31 cellular contexts compared by ENCODE assay signal in the genomic region with DNA sequence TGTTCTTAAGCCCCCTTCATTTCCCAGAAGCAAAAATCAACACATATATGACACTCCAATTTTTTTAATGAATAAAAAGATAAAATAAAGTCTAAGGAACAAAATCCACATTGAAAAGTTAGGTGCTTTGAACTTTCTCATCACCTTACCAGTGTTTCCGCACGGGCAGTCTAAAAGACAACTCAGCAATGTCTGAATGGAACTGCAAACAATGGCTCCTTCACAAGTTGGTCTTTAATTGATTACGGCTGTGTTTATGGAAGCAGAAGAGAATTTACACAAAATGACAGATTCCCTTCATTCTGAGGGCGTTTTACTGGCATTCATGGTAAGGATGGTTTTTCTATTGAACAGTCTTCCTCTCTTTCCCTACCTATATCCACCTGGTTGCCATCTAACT.
"Had no signal": no experiment of that assay in that cellular context is flagged by ENCODE, and none has a peak within 500 bp of the region (broad histone marks: within the 10 kb centered on the region; RNA-seq: fewer than 3 reads in every experiment).

No MANE protein-coding gene starts in this region.

- H3K36me3 ChIP-seq: adrenal gland, breast epithelium, cardiac muscle cell, WERI-Rb-1 had no signal

- H3K36me3 Mint-ChIP-seq: activated CD8-positive, alpha-beta memory T cell treated with anti-CD3 and anti-CD28 coated beads, Interleukin-2, amount 10 ng/mL, durations not matched to agents 7 days and 5 days; activated naive CD4-positive, alpha-beta T cell treated with anti-CD3 and anti-CD28 coated beads, Interleukin-2, amount 50 U/mL, for 24 hours; activated naive CD8-positive, alpha-beta T cell treated with anti-CD3 and anti-CD28 coated beads for 36 hours; brain; T-cell had no signal

- H3K9me3 ChIP-seq: adrenal gland, breast epithelium had no signal

- H3K27ac Mint-ChIP-seq: activated B cell treated with CpG ODN at 0.5 μM for 24 hours; activated CD8-positive, alpha-beta memory T cell treated with anti-CD3 and anti-CD28 coated beads, Interleukin-2, amount 10 ng/mL, durations not matched to agents 7 days and 5 days; activated CD8-positive, alpha-beta T cell treated with anti-CD3 and anti-CD28 coated beads, Interleukin-2, amount 10 ng/mL, durations not matched to agents 7 days and 5 days; activated naive CD4-positive, alpha-beta T cell treated with anti-CD3 and anti-CD28 coated beads for 36 hours; activated naive CD4-positive, alpha-beta T cell treated with anti-CD3 and anti-CD28 coated beads, Interleukin-2, amount 50 U/mL, for 24 hours; activated naive CD8-positive, alpha-beta T cell treated with anti-CD3 and anti-CD28 coated beads for 36 hours; activated naive CD8-positive, alpha-beta T cell treated with anti-CD3 and anti-CD28 coated beads, Interleukin-2, amount 50 U/mL, for 24 hours; activated T-helper 1 cell treated with anti-CD3 and anti-CD28 coated beads, Interleukin-12 subunit alpha, Interleukin-12 subunit beta, Interleukin-2, Interleukin-4 antibody, amounts not matched to agents 30 ng/mL and 10 ng/mL and 1 ng/mL, durations not matched to agents 14 hours and 24 hours and 36 hours; activated T-helper 2 cell treated with anti-CD3 and anti-CD28 coated beads, Interferon-gamma antibody, Interleukin-2, Interleukin-4, amounts not matched to agents 10 μg/mL and 5 μg/mL and 100 μg/mL, durations not matched to agents 14 hours and 24 hours and 36 hours; dendritic cell treated with granulocyte-macrophage colony-stimulating factor and Interleukin-4, amounts not matched to agents 40 ng/mL and 50 ng/mL, for 4 days; T-cell; T-helper 1 cell treated with Interleukin-12 subunit alpha and Interleukin-12 subunit beta and Interleukin-4 antibody, amounts not matched to agents 30 μg/mL and 1 μg/mL, for 36 hours had no signal

- H3K4me3 ChIP-seq: adrenal gland, breast epithelium, cardiac muscle cell, coronary artery had no signal

- H3K4me1 ChIP-seq: adrenal gland, breast epithelium had no signal

- DNase-seq: activated B cell treated with CpG ODN at 0.5 μM for 24 hours; activated CD4-positive, alpha-beta T cell treated with anti-CD3 and anti-CD28 coated beads for 48 hours; activated CD4-positive, alpha-beta T cell treated with anti-CD3 and anti-CD28 coated beads, Interleukin-2, amount 50 U/mL, for 1 hour; activated CD4-positive, alpha-beta T cell treated with anti-CD3 and anti-CD28 coated beads, Interleukin-2, amount 50 U/mL, for 48 hours; activated CD8-positive, alpha-beta memory T cell treated with anti-CD3 and anti-CD28 coated beads, Interleukin-2, amount 10 ng/mL, durations not matched to agents 7 days and 5 days; activated CD8-positive, alpha-beta memory T cell treated with anti-CD3 and anti-CD28 coated beads, Interleukin-2, amount 50 U/mL, for 4 hours; activated CD8-positive, alpha-beta T cell treated with anti-CD3 and anti-CD28 coated beads, Interleukin-2, amount 10 ng/mL, durations not matched to agents 7 days and 5 days; activated effector memory CD4-positive, alpha-beta T cell treated with anti-CD3 and anti-CD28 coated beads, Interleukin-2, amount 50 U/mL, for 16 hours; activated naive CD4-positive, alpha-beta T cell treated with anti-CD3 and anti-CD28 coated beads for 36 hours; activated naive CD8-positive, alpha-beta T cell treated with anti-CD3 and anti-CD28 coated beads for 36 hours; activated naive CD8-positive, alpha-beta T cell treated with anti-CD3 and anti-CD28 coated beads, Interleukin-2, amount 50 U/mL, for 24 hours; activated T-cell treated with anti-CD3 and anti-CD28 coated beads, Interleukin-2, amount 50 U/mL, for 1 hour; activated T-cell treated with anti-CD3 and anti-CD28 coated beads, Interleukin-2, amount 50 U/mL, for 48 hours; adrenal gland; amygdala; aorta; effector CD4-positive, alpha-beta T cell; T-cell; T-helper 9 cell; WERI-Rb-1 had no signal

- H3K4me3 Mint-ChIP-seq: activated B cell treated with CpG ODN at 0.5 μM for 24 hours; activated CD8-positive, alpha-beta memory T cell treated with anti-CD3 and anti-CD28 coated beads, Interleukin-2, amount 10 ng/mL, durations not matched to agents 7 days and 5 days; activated CD8-positive, alpha-beta T cell treated with anti-CD3 and anti-CD28 coated beads, Interleukin-2, amount 10 ng/mL, durations not matched to agents 7 days and 5 days; activated naive CD4-positive, alpha-beta T cell treated with anti-CD3 and anti-CD28 coated beads for 36 hours; activated naive CD4-positive, alpha-beta T cell treated with anti-CD3 and anti-CD28 coated beads, Interleukin-2, amount 50 U/mL, for 24 hours; activated naive CD8-positive, alpha-beta T cell treated with anti-CD3 and anti-CD28 coated beads for 36 hours; activated naive CD8-positive, alpha-beta T cell treated with anti-CD3 and anti-CD28 coated beads, Interleukin-2, amount 50 U/mL, for 24 hours; activated T-helper 1 cell treated with anti-CD3 and anti-CD28 coated beads, Interleukin-12 subunit alpha, Interleukin-12 subunit beta, Interleukin-2, Interleukin-4 antibody, amounts not matched to agents 30 ng/mL and 10 ng/mL and 1 ng/mL, durations not matched to agents 14 hours and 24 hours and 36 hours; brain; dendritic cell treated with granulocyte-macrophage colony-stimulating factor and Interleukin-4, amounts not matched to agents 40 ng/mL and 50 ng/mL, for 4 days; T-cell; T-helper 1 cell treated with Interleukin-12 subunit alpha and Interleukin-12 subunit beta and Interleukin-4 antibody, amounts not matched to agents 30 μg/mL and 1 μg/mL, for 36 hours had no signal

- H3K27me3 ChIP-seq: adrenal gland, breast epithelium, cardiac muscle cell had no signal

- ATAC-seq: activated CD4-positive, CD25-positive, alpha-beta regulatory T cell treated with anti-CD3 and anti-CD28 coated beads, Interleukin-2, amount 50 U/mL, for 24 hours; activated CD8-positive, alpha-beta memory T cell treated with anti-CD3 and anti-CD28 coated beads, Interleukin-2, amount 10 ng/mL, durations not matched to agents 7 days and 5 days; activated CD8-positive, alpha-beta T cell treated with anti-CD3 and anti-CD28 coated beads, Interleukin-2, amount 10 ng/mL, durations not matched to agents 7 days and 5 days; activated naive CD8-positive, alpha-beta T cell treated with anti-CD3 and anti-CD28 coated beads, Interleukin-2, amount 50 U/mL, for 24 hours; esophagus mucosa; T-cell had no signal

- H3K9me3 Mint-ChIP-seq: activated B cell treated with CpG ODN at 0.5 μM for 24 hours; activated naive CD4-positive, alpha-beta T cell treated with anti-CD3 and anti-CD28 coated beads for 36 hours; activated naive CD4-positive, alpha-beta T cell treated with anti-CD3 and anti-CD28 coated beads, Interleukin-2, amount 50 U/mL, for 24 hours; activated naive CD8-positive, alpha-beta T cell treated with anti-CD3 and anti-CD28 coated beads for 36 hours; activated naive CD8-positive, alpha-beta T cell treated with anti-CD3 and anti-CD28 coated beads, Interleukin-2, amount 50 U/mL, for 24 hours; activated T-helper 1 cell treated with anti-CD3 and anti-CD28 coated beads, Interleukin-12 subunit alpha, Interleukin-12 subunit beta, Interleukin-2, Interleukin-4 antibody, amounts not matched to agents 30 ng/mL and 10 ng/mL and 1 ng/mL, durations not matched to agents 14 hours and 24 hours and 36 hours; activated T-helper 2 cell treated with anti-CD3 and anti-CD28 coated beads, Interferon-gamma antibody, Interleukin-2, Interleukin-4, amounts not matched to agents 10 μg/mL and 5 μg/mL and 100 μg/mL, durations not matched to agents 14 hours and 24 hours and 36 hours; brain; dendritic cell treated with granulocyte-macrophage colony-stimulating factor and Interleukin-4, amounts not matched to agents 40 ng/mL and 50 ng/mL, for 4 days; T-cell; T-helper 1 cell treated with Interleukin-12 subunit alpha and Interleukin-12 subunit beta and Interleukin-4 antibody, amounts not matched to agents 30 μg/mL and 1 μg/mL, for 36 hours had no signal

- H3K27ac ChIP-seq: adrenal gland, breast epithelium, cardiac muscle cell, coronary artery, WERI-Rb-1 had no signal

- H3K27me3 Mint-ChIP-seq: activated B cell treated with CpG ODN at 0.5 μM for 24 hours; activated naive CD8-positive, alpha-beta T cell treated with anti-CD3 and anti-CD28 coated beads for 36 hours; brain; dendritic cell treated with granulocyte-macrophage colony-stimulating factor and Interleukin-4, amounts not matched to agents 40 ng/mL and 50 ng/mL, for 4 days; T-cell had no signal

- H3K4me1 Mint-ChIP-seq: activated B cell treated with CpG ODN at 0.5 μM for 24 hours; activated CD8-positive, alpha-beta memory T cell treated with anti-CD3 and anti-CD28 coated beads, Interleukin-2, amount 10 ng/mL, durations not matched to agents 7 days and 5 days; activated naive CD4-positive, alpha-beta T cell treated with anti-CD3 and anti-CD28 coated beads, Interleukin-2, amount 50 U/mL, for 24 hours; activated naive CD8-positive, alpha-beta T cell treated with anti-CD3 and anti-CD28 coated beads for 36 hours; activated naive CD8-positive, alpha-beta T cell treated with anti-CD3 and anti-CD28 coated beads, Interleukin-2, amount 50 U/mL, for 24 hours; T-cell had no signal
